Comparison of ENCODE assay signal across 17 cellular contexts in genomic region chr5:65474129-65474711, GRCh38. TPM values are rescaled to one million over a fixed set of nuclear protein-coding genes. Genes with fewer than 3 reads are reported as not detected.
DNase-seq lines count a peak whose midpoint lies in the region; ATAC-seq, FAIRE-seq and TF ChIP-seq lines count a peak whose summit lies in the region.
"Had no signal": no experiment of that assay in that cellular context is flagged by ENCODE, and none has a peak within 500 bp of the region (broad histone marks: within the 10 kb centered on the region; RNA-seq: fewer than 3 reads in every experiment).

No MANE protein-coding gene starts in this region.

- no peaks in the 10 kb centered on the region for H3K4me1 Mint-ChIP-seq in activated T-helper 1 cell treated with anti-CD3 and anti-CD28 coated beads, Interleukin-12 subunit alpha, Interleukin-12 subunit beta, Interleukin-2, Interleukin-4 antibody, amounts not matched to agents 30 ng/mL and 10 ng/mL and 1 ng/mL, durations not matched to agents 14 hours and 24 hours and 36 hours (ENCODE audit: low read depth)

- H3K4me3 ChIP-seq in fibroblast of lung (replicated peaks in 1 of 4; ENCODE audit: control extremely low read depth in 1 of 4, insufficient read depth in 1 of 4, low read depth in 3 of 4, low read length in 4 of 4) (no peak overlapping the region), osteoblast (ENCODE audit: insufficient read depth, low read length) (no peak overlapping the region), psoas muscle (no peak overlapping the region), PC-9 (no peak overlapping the region)
- H3K4me3 ChIP-seq: SJSA1 had no signal

- peak; percentile 80 for FAIRE-seq in H54 (lab: Jason Lieb, UNC)

- H3K36me3 Mint-ChIP-seq in activated T-helper 1 cell treated with anti-CD3 and anti-CD28 coated beads, Interleukin-12 subunit alpha, Interleukin-12 subunit beta, Interleukin-2, Interleukin-4 antibody, amounts not matched to agents 30 ng/mL and 10 ng/mL and 1 ng/mL, durations not matched to agents 14 hours and 24 hours and 36 hours (ENCODE audit: low read depth) = no peaks in the 10 kb centered on the region
- H3K36me3 Mint-ChIP-seq: IgD-negative memory B cell had no signal

- no peaks in the 10 kb centered on the region for H3K9me3 Mint-ChIP-seq in activated T-helper 1 cell treated with anti-CD3 and anti-CD28 coated beads, Interleukin-12 subunit alpha, Interleukin-12 subunit beta, Interleukin-2, Interleukin-4 antibody, amounts not matched to agents 30 ng/mL and 10 ng/mL and 1 ng/mL, durations not matched to agents 14 hours and 24 hours and 36 hours
- H3K9me3 Mint-ChIP-seq: IgD-negative memory B cell had no signal

- H3K27me3 ChIP-seq in fibroblast of lung (ENCODE audit: control insufficient read depth, insufficient read depth, low read length) (no peaks in the 10 kb centered on the region), osteoblast (ENCODE audit: insufficient read depth, low read length) (no peaks in the 10 kb centered on the region), psoas muscle (ENCODE audit: insufficient read depth in 3 of 3, low read length in 2 of 3) (no peaks in the 10 kb centered on the region), PC-9 (ENCODE audit: insufficient read depth, low read depth) (no peaks in the 10 kb centered on the region)
- H3K27me3 ChIP-seq: SJSA1 had no signal

- H3K9me3 ChIP-seq in fibroblast of lung (ENCODE audit: control insufficient read depth, insufficient read depth, low read depth, low read length) (no peaks in the 10 kb centered on the region), osteoblast (ENCODE audit: low read depth, low read length) (no peaks in the 10 kb centered on the region), psoas muscle (no peaks in the 10 kb centered on the region), PC-9 (ENCODE audit: insufficient read depth, low read depth) (no peaks in the 10 kb centered on the region)
- H3K9me3 ChIP-seq: Caco-2, SJSA1 had no signal

- no peak overlapping the region for H3K4me3 Mint-ChIP-seq in activated T-helper 1 cell treated with anti-CD3 and anti-CD28 coated beads, Interleukin-12 subunit alpha, Interleukin-12 subunit beta, Interleukin-2, Interleukin-4 antibody, amounts not matched to agents 30 ng/mL and 10 ng/mL and 1 ng/mL, durations not matched to agents 14 hours and 24 hours and 36 hours
- H3K4me3 Mint-ChIP-seq: IgD-negative memory B cell had no signal

- no TSS peak for BruUV-seq in PC-9 (replicated peaks; lab: Mats Ljungman, UMichigan)

- H3K4me1 ChIP-seq in fibroblast of lung (ENCODE audit: control insufficient read depth, extremely low read depth, insufficient read depth, low read length) (no peaks in the 10 kb centered on the region), osteoblast (ENCODE audit: insufficient read depth, low read length) (peaks cover 42% of the 10 kb centered on the region), psoas muscle (no peaks in the 10 kb centered on the region), PC-9 (replicated peaks; ENCODE audit: insufficient read depth) (no peaks in the 10 kb centered on the region)
- H3K4me1 ChIP-seq: Caco-2, SJSA1 had no signal

- H3F3A ChIP-seq in PC-9 (ENCODE audit: insufficient read depth, low read depth) = no peaks in the 10 kb centered on the region

- peaks cover 14% of the 10 kb centered on the region for H3K27me3 Mint-ChIP-seq in activated T-helper 1 cell treated with anti-CD3 and anti-CD28 coated beads, Interleukin-12 subunit alpha, Interleukin-12 subunit beta, Interleukin-2, Interleukin-4 antibody, amounts not matched to agents 30 ng/mL and 10 ng/mL and 1 ng/mL, durations not matched to agents 14 hours and 24 hours and 36 hours (ENCODE audit: insufficient read depth)
- H3K27me3 Mint-ChIP-seq: IgD-negative memory B cell had no signal

- 84 to 89% (median 85%) methylated on average over 3 of the region's 3 CpGs for WGBS in psoas muscle, 3 donors

- POLR2A ChIA-PET in PC-9 (lab: Charles Lee; ENCODE audit: unreplicated experiment) = no interaction called here

- TF ChIP-seq CTCF in fibroblast of lung (conservative IDR thresholded peaks at IDR 0.05 in 1 of 2, IDR thresholded peaks at IDR 0.05 in 1 of 2; ENCODE audit: low read depth in 1 of 2, low read length in 2 of 2) = no peak
- TF ChIP-seq CTCF in osteoblast (IDR thresholded peaks at IDR 0.05; ENCODE audit: extremely low read depth, low read depth, low read length) = no peak
- TF ChIP-seq CTCF in psoas muscle (IDR thresholded peaks at IDR 0.05) = no peak
- no peak for TF ChIP-seq CTCF in PC-9 (conservative IDR thresholded peaks at IDR 0.05)

- H4K20me1 ChIP-seq in fibroblast of lung (ENCODE audit: control insufficient read depth, extremely low read depth, insufficient read depth, low read length) (no peaks in the 10 kb centered on the region), osteoblast (ENCODE audit: insufficient read depth, low read length) (no peaks in the 10 kb centered on the region), PC-9 (ENCODE audit: insufficient read depth) (no peaks in the 10 kb centered on the region)

- H2AFZ ChIP-seq in fibroblast of lung (ENCODE audit: low read length) (no peak overlapping the region), osteoblast (ENCODE audit: low read length) (no peak overlapping the region), PC-9 (no peak overlapping the region)

- no peak for ATAC-seq in psoas muscle
- no peak for ATAC-seq in GM18519 (IDR thresholded peaks at IDR 0.05; ENCODE audit: low FRiP score, unreplicated experiment)
- ATAC-seq in HG03457 (IDR thresholded peaks at IDR 0.05; ENCODE audit: unreplicated experiment) = no peak
- ATAC-seq: PC-3 had no signal

- no peaks in the 10 kb centered on the region for H3K9me2 ChIP-seq in PC-9 (ENCODE audit: insufficient read depth)

- CTCF ChIA-PET in PC-9 (lab: Charles Lee) = no interaction called here

- intact Hi-C loops in activated T-helper 1 cell treated with anti-CD3 and anti-CD28 coated beads, Interleukin-12 subunit alpha, Interleukin-12 subunit beta, Interleukin-2, Interleukin-4 antibody, amounts not matched to agents 30 ng/mL and 10 ng/mL and 1 ng/mL, durations not matched to agents 14 hours and 24 hours and 36 hours (cut with micrococcal nuclease) = no loop called here
- intact Hi-C loops in psoas muscle (cut with DNase I) = loop anchor here in 1 of 2 donors (10.0 kb wide), 1 partner anchor 259 kb away; no protein-coding TSS in a partner anchor
- intact Hi-C loops in PC-9 (cut with micrococcal nuclease; ENCODE audit: unreplicated experiment) = no loop called here

- TF ChIP-seq POLR2A in H54 (IDR thresholded peaks at IDR 0.05; ENCODE audit: low read depth, low read length) = no peak

- peak overlapping the region; percentile 37 for H3K4me2 ChIP-seq in fibroblast of lung (ENCODE audit: extremely low read depth, insufficient read depth, low read length)
- H3K4me2 ChIP-seq in osteoblast (ENCODE audit: insufficient read depth, low read length) = peak overlapping the region; percentile 2
- H3K4me2 ChIP-seq in PC-9 = no peak overlapping the region

- no peak for DNase-seq in H54 (ENCODE audit: insufficient read length, low spot score)
- no peak for DNase-seq in activated T-helper 1 cell treated with anti-CD3 and anti-CD28 coated beads, Interleukin-12 subunit alpha, Interleukin-12 subunit beta, Interleukin-2, Interleukin-4 antibody, amounts not matched to agents 30 ng/mL and 10 ng/mL and 1 ng/mL, durations not matched to agents 14 hours and 24 hours and 36 hours (ENCODE audit: low spot score)
- DNase-seq in fibroblast of lung (ENCODE audit: low read depth in 2 of 2) = peak in 1 of 2 donors; percentile 24
- DNase-seq in osteoblast (ENCODE audit: insufficient read length, low spot score, missing footprints) = no peak
- DNase-seq in psoas muscle = no peak
- DNase-seq in PC-9 = no peak
- DNase-seq: Caco-2, DMS53, NCI-H1105, NCI-H1694, NCI-H510A treated with DMSO at 0.1 percent for 48 hours, NCI-H82, PC-3 had no signal

- H3K79me2 ChIP-seq in fibroblast of lung (ENCODE audit: control insufficient read depth, insufficient read depth, low read length) (peaks cover 63% of the 10 kb centered on the region), osteoblast (ENCODE audit: insufficient read depth, low read length) (peaks cover 97% of the 10 kb centered on the region), PC-9 (ENCODE audit: low read depth) (no peaks in the 10 kb centered on the region)

- H3K27ac ChIP-seq in fibroblast of lung (ENCODE audit: insufficient read depth, low read length) (no peak overlapping the region), osteoblast (ENCODE audit: low read depth, low read length) (peak overlapping the region; percentile 27), psoas muscle (no peak overlapping the region), PC-9 (no peak overlapping the region)
- H3K27ac ChIP-seq: SJSA1 had no signal

- H3K9ac ChIP-seq in fibroblast of lung (ENCODE audit: insufficient read depth, low read length) = no peak overlapping the region

- peak overlapping the region; percentile 4 for H3K27ac Mint-ChIP-seq in activated T-helper 1 cell treated with anti-CD3 and anti-CD28 coated beads, Interleukin-12 subunit alpha, Interleukin-12 subunit beta, Interleukin-2, Interleukin-4 antibody, amounts not matched to agents 30 ng/mL and 10 ng/mL and 1 ng/mL, durations not matched to agents 14 hours and 24 hours and 36 hours
- H3K27ac Mint-ChIP-seq: IgD-negative memory B cell had no signal

- H3K36me3 ChIP-seq in fibroblast of lung (ENCODE audit: control insufficient read depth, insufficient read depth, low read length) (no peaks in the 10 kb centered on the region), osteoblast (ENCODE audit: insufficient read depth, low read length) (peaks cover 14% of the 10 kb centered on the region), psoas muscle (ENCODE audit: insufficient read depth in 1 of 2, low read depth in 1 of 2) (no peaks in the 10 kb centered on the region), PC-9 (ENCODE audit: low read depth) (no peaks in the 10 kb centered on the region)
- H3K36me3 ChIP-seq: SJSA1 had no signal

RNA-seq across cellular contexts. Expression of gene ADAMTS6, which starts 7.5 kb away (rescaled TPM):
- total RNA-seq in activated T-helper 1 cell treated with anti-CD3 and anti-CD28 coated beads, Interleukin-12 subunit alpha, Interleukin-12 subunit beta, Interleukin-2, Interleukin-4 antibody, amounts not matched to agents 30 ng/mL and 10 ng/mL and 1 ng/mL, durations not matched to agents 14 hours and 24 hours and 36 hours = 0.86 and 1.3 TPM in 2 replicates
- 45.2 and 48.3 TPM in 2 replicates for total RNA-seq in fibroblast of lung
- 4.1 and 7.5 TPM in 2 replicates for polyA plus RNA-seq in fibroblast of lung
- 1.8 and 4.0 TPM in 2 replicates for polyA plus RNA-seq in fibroblast of lung (2012)
- polyA minus RNA-seq in fibroblast of lung (ENCODE audit: low replicate concordance) = 12.2 and 27.3 TPM in 2 replicates
- 135 and 150 TPM in 2 replicates for total RNA-seq in osteoblast
- total RNA-seq in psoas muscle = under 1 TPM; 0.24 to 0.59 (median 0.30) TPM
- polyA plus RNA-seq in psoas muscle = under 1 TPM; 0.06 to 0.17 (median 0.08) TPM
- total RNA-seq in PC-9 (2021) = 1.4 and 2.1 TPM in 2 replicates

Comparison
In these comparisons a context has a peak if more than half of its experiments do, and no peak if none do; other contexts are left out.
1. RNA of gene ADAMTS6, which starts 7.5 kb away (total RNA-seq): 135 to 150 TPM in osteoblast and 45.2 to 48.3 TPM in fibroblast of lung; 1.4 to 2.1 TPM in PC-9, 0.86 to 1.3 TPM in activated T-helper 1 cell treated with anti-CD3 and anti-CD28 coated beads, Interleukin-12 subunit alpha, Interleukin-12 subunit beta, Interleukin-2, Interleukin-4 antibody, amounts not matched to agents 30 ng/mL and 10 ng/mL and 1 ng/mL, durations not matched to agents 14 hours and 24 hours and 36 hours and 0.24 to 0.59 TPM in psoas muscle; every median in the first group is over 10 times any median in the second.